26 cellular contexts compared by ENCODE assay signal in the genomic region with DNA sequence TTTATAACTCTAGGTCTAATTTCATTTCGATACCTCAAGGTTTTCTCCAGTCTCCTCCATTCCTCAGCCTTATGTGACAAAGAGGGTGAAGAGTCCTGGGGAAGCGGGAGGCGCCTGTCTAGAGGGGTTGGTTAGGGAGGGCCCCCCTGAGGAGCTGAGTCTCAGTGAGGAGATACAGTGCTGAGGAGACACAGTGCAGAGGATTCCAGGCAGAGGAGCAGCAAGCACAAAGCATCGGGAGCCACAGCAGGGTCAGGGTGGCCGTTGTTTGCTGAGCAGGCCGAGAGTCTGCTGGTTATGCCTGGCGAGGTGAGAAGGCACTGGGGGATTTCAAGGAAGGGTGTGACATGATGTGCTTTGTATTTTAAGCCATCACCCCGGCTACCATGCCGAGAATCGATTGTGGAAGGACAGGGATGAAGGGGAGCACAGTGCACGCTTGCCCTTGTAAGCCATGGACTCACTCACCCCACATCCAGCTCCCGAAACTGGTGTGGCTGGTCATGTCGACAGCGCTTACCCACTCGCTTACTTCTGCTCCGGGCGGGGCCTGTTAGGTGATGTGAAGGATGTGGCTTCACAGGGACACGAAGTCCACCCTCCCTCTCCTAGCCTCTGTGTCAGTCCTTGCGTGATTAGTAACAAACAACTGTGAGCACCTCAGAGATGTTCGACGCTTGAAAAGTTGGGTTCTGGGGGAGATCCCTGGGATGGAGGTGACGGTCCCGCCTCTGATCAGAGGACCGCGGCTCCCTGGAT.
"Had no signal": no experiment of that assay in that cellular context is flagged by ENCODE, and none has a peak within 500 bp of the region (broad histone marks: within the 10 kb centered on the region; RNA-seq: fewer than 3 reads in every experiment).

No MANE protein-coding gene starts in this region.

- DNase-seq: heart right ventricle; lower lobe of right lung; mammary epithelial cell; mesenchymal stem cell; naive B cell; occipital lobe; psoas muscle; stimulated activated CD4-positive, alpha-beta T cell treated with anti-CD3 and anti-CD28 coated beads, Interleukin-12 subunit alpha, Interleukin-12 subunit beta, amount 100 ng/mL, for 4 hours; stimulated activated CD4-positive, alpha-beta T cell treated with anti-CD3 and anti-CD28 coated beads, Interleukin-15, amount 100 ng/mL, for 24 hours; stimulated activated CD4-positive, alpha-beta T cell treated with anti-CD3 and anti-CD28 coated beads, Interleukin-2, amount 100 ng/mL, for 24 hours; stimulated activated CD4-positive, alpha-beta T cell treated with anti-CD3 and anti-CD28 coated beads, Interleukin-4, amount 100 ng/mL, for 1 hour; stimulated activated naive B cell treated with anti-CD40 and anti-IgM and Interleukin-4, amounts not matched to agents 10 μg/mL and 1 μg/mL and 100 μg/mL, for 72 hours; stimulated activated naive CD8-positive, alpha-beta T cell treated with anti-CD3 and anti-CD28 coated beads, Interleukin-15, Interleukin-2, amounts not matched to agents 100 U/mL and 50 U/mL, for 24 hours; stomach; testis; thyroid gland; transverse colon had no signal

- H3K36me3 ChIP-seq: heart right ventricle, lower lobe of right lung, neutrophil, stomach, thyroid gland, transverse colon, upper lobe of left lung, vagina had no signal

- H3K4me2 ChIP-seq: hepatocyte had no signal

- H3K27me3 ChIP-seq: heart right ventricle, hepatocyte, testis, thyroid gland, transverse colon, upper lobe of left lung, vagina had no signal

- H3K27ac Mint-ChIP-seq: mesothelial cell of epicardium; naive B cell; natural killer cell treated with Interleukin-12 subunit alpha and Interleukin-12 subunit beta and Interleukin-15 and Interleukin-18, amount 100 ng/mL, for 72 hours; stimulated activated naive B cell treated with anti-CD40 and anti-IgM and Interleukin-4, amounts not matched to agents 10 μg/mL and 1 μg/mL and 100 μg/mL, for 72 hours had no signal

- H3K4me3 ChIP-seq: heart right ventricle, hepatocyte, lower lobe of right lung, psoas muscle, skin epidermis, stomach, testis, thyroid gland, transverse colon, upper lobe of left lung, vagina had no signal

- H2AFZ ChIP-seq: hepatocyte, parathyroid adenoma had no signal

- H3K27ac ChIP-seq: heart right ventricle, hepatocyte, lower lobe of right lung, neutrophil, parathyroid adenoma, psoas muscle, stomach, testis, thyroid gland, transverse colon, upper lobe of left lung, vagina had no signal

- H3K9ac ChIP-seq: parathyroid adenoma had no signal

- H3K4me3 Mint-ChIP-seq: mesothelial cell of epicardium; naive B cell; natural killer cell treated with Interleukin-12 subunit alpha and Interleukin-12 subunit beta and Interleukin-15 and Interleukin-18, amount 100 ng/mL, for 72 hours; stimulated activated naive B cell treated with anti-CD40 and anti-IgM and Interleukin-4, amounts not matched to agents 10 μg/mL and 1 μg/mL and 100 μg/mL, for 72 hours had no signal

- H3K9me3 Mint-ChIP-seq: mesothelial cell of epicardium; naive B cell; natural killer cell treated with Interleukin-12 subunit alpha and Interleukin-12 subunit beta and Interleukin-15 and Interleukin-18, amount 100 ng/mL, for 72 hours; stimulated activated naive B cell treated with anti-CD40 and anti-IgM and Interleukin-4, amounts not matched to agents 10 μg/mL and 1 μg/mL and 100 μg/mL, for 72 hours had no signal

- H3K4me1 Mint-ChIP-seq: naive B cell had no signal

- H3K4me1 ChIP-seq: parathyroid adenoma had no signal

- H3K79me2 ChIP-seq: hepatocyte, parathyroid adenoma had no signal

- ATAC-seq: heart right ventricle; lower lobe of right lung; psoas muscle; sciatic nerve; stimulated activated naive B cell treated with anti-CD40 and anti-IgM and Interleukin-4, amounts not matched to agents 10 μg/mL and 1 μg/mL and 100 μg/mL, for 72 hours; stimulated activated naive CD8-positive, alpha-beta T cell treated with anti-CD3 and anti-CD28 coated beads, Interleukin-15, Interleukin-2, amounts not matched to agents 100 U/mL and 50 U/mL, for 24 hours had no signal

- H3K36me3 Mint-ChIP-seq: mesothelial cell of epicardium; naive B cell; natural killer cell treated with Interleukin-12 subunit alpha and Interleukin-12 subunit beta and Interleukin-15 and Interleukin-18, amount 100 ng/mL, for 72 hours; stimulated activated naive B cell treated with anti-CD40 and anti-IgM and Interleukin-4, amounts not matched to agents 10 μg/mL and 1 μg/mL and 100 μg/mL, for 72 hours had no signal

- H3K9me3 ChIP-seq: heart right ventricle, lower lobe of right lung, neutrophil, psoas muscle, stomach, testis, thyroid gland, transverse colon, upper lobe of left lung, vagina had no signal
